In genomic region chr1:29639741-29640427, GRCh38 we compare ENCODE assay signal across 12 cellular contexts.
A peak's percentile ranks its signal among the peaks of the same experiment; 100 is the strongest.
DNase-seq lines count a peak whose midpoint lies in the region; ATAC-seq and TF ChIP-seq lines count a peak whose summit lies in the region.
"Had no signal": no experiment of that assay in that cellular context is flagged by ENCODE, and none has a peak within 500 bp of the region (broad histone marks: within the 10 kb centered on the region; RNA-seq: fewer than 3 reads in every experiment).

No MANE protein-coding gene starts in this region.

- H4K8ac ChIP-seq in mesenchymal stem cell (ENCODE audit: low read length), result no peak overlapping the region

- no peak overlapping the region for H3K23ac ChIP-seq in mesenchymal stem cell (ENCODE audit: low read length in 2 of 2)

- no peak overlapping the region for H3K18ac ChIP-seq in mesenchymal stem cell (ENCODE audit: low read depth in 1 of 2, low read length in 2 of 2)

- H2BK5ac ChIP-seq in mesenchymal stem cell (ENCODE audit: low read depth, low read length, poor library complexity, severe bottlenecking), result peak overlapping the region; percentile 0

- H3K4me1 ChIP-seq in mesenchymal stem cell (ENCODE audit: control insufficient read depth, insufficient read depth, low read depth, low read length), result peaks cover 13% of the 10 kb centered on the region
- H3K4me1 ChIP-seq: adrenal gland had no signal

- H3K9ac ChIP-seq in mesenchymal stem cell (ENCODE audit: low read length), result no peak overlapping the region

- H2AK5ac ChIP-seq in mesenchymal stem cell (ENCODE audit: low read length, severe bottlenecking), result peak overlapping the region; percentile 66

- H3K9me3 ChIP-seq in mesenchymal stem cell (ENCODE audit: control insufficient read depth, low read length), result no peaks in the 10 kb centered on the region
- H3K9me3 ChIP-seq: adrenal gland had no signal

- H2AFZ ChIP-seq in mesenchymal stem cell (ENCODE audit: low read depth, low read length), result no peak overlapping the region

- H3K4ac ChIP-seq in mesenchymal stem cell (ENCODE audit: low read depth in 1 of 2, low read length in 2 of 2), result no peak overlapping the region

- no peak overlapping the region for H2BK12ac ChIP-seq in mesenchymal stem cell (ENCODE audit: low read length in 2 of 2)

- H3K27ac ChIP-seq in mesenchymal stem cell (ENCODE audit: low read length, poor library complexity, severe bottlenecking), result peak overlapping the region; percentile 78
- H3K27ac ChIP-seq: adrenal gland, skin epidermis had no signal

- in situ Hi-C loops in astrocyte of the spinal cord (cut with HindIII; ENCODE audit: low sequenced_read_pairs), result no loop called here

- no peaks in the 10 kb centered on the region for H3K36me3 ChIP-seq in mesenchymal stem cell (ENCODE audit: control insufficient read depth in 1 of 2, insufficient read depth in 2 of 2, low read depth in 1 of 2, low read length in 2 of 2)
- H3K36me3 ChIP-seq: adrenal gland had no signal

- no peak overlapping the region for H2BK120ac ChIP-seq in mesenchymal stem cell (ENCODE audit: low read depth, low read length)

- DNase-seq in AG08396 (ENCODE audit: low spot score), result peak; percentile 70
- DNase-seq in HFF-Myc (ENCODE audit: extremely low read depth, low read depth), result peak; percentile 10
- peak; percentile 87 for DNase-seq in astrocyte of the spinal cord (ENCODE audit: low read depth, low spot score)
- peak; percentile 2 for DNase-seq in mesenchymal stem cell
- no peak for DNase-seq in NCI-H446 treated with DMSO at 0.1 percent for 48 hours (lab: John Stamatoyannopoulos, UW)
- DNase-seq in stimulated activated CD4-positive, alpha-beta T cell treated with anti-CD3 and anti-CD28 coated beads, Interleukin-4, amount 100 ng/mL, for 4 hours, result no peak
- no peak for DNase-seq in NCI-H1694 (lab: John Stamatoyannopoulos, UW)
- DNase-seq: activated CD4-positive, CD25-positive, alpha-beta regulatory T cell treated with anti-CD3 and anti-CD28 coated beads, Interleukin-2, amount 50 U/mL, for 72 hours; COR-L47 had no signal

- H3K4me3 ChIP-seq in HFF-Myc (replicated peaks; ENCODE audit: low read depth, low read length) (no peak overlapping the region), astrocyte of the spinal cord (ENCODE audit: low read depth, low read length) (no peak overlapping the region), mesenchymal stem cell (ENCODE audit: insufficient read depth in 1 of 2, low read depth in 1 of 2, low read length in 2 of 2) (no peak overlapping the region)
- H3K4me3 ChIP-seq: adrenal gland, skin epidermis had no signal

- no peak overlapping the region for H2BK15ac ChIP-seq in mesenchymal stem cell (ENCODE audit: low read depth, poor library complexity, severe bottlenecking)

- 85% methylated on average over 14 of the region's 15 CpGs for WGBS in mesenchymal stem cell

- H3K14ac ChIP-seq in mesenchymal stem cell (ENCODE audit: low read length in 2 of 2), result no peak overlapping the region

- ATAC-seq in HG02884 (IDR thresholded peaks at IDR 0.05; ENCODE audit: unreplicated experiment), result no peak

- TF ChIP-seq CTCF in HFF-Myc (IDR thresholded peaks at IDR 0.05; ENCODE audit: low read depth, low read length, missing control alignments), result no peak
- no peak for TF ChIP-seq CTCF in astrocyte of the spinal cord (IDR thresholded peaks at IDR 0.05; ENCODE audit: low read depth, low read length)

- H3K4me2 ChIP-seq in mesenchymal stem cell (ENCODE audit: low read length, poor library complexity, severe bottlenecking), result no peak overlapping the region

- H3K79me1 ChIP-seq in mesenchymal stem cell (replicated peaks; ENCODE audit: low read length, poor library complexity, severe bottlenecking), result no peaks in the 10 kb centered on the region

- no peak overlapping the region for H4K91ac ChIP-seq in mesenchymal stem cell (ENCODE audit: low read length)

- peaks cover 0 to 27% of the 10 kb centered on the region in 2 experiments for H3K27me3 ChIP-seq in mesenchymal stem cell (ENCODE audit: control insufficient read depth in 1 of 2, insufficient read depth in 1 of 2, low read length in 2 of 2)
- H3K27me3 ChIP-seq: adrenal gland had no signal

Comparison
In these comparisons a context has a peak if more than half of its experiments do, and no peak if none do; other contexts are left out.
1. DNase-seq: peak in AG08396 (single experiment), HFF-Myc (single experiment), astrocyte of the spinal cord (single experiment) and mesenchymal stem cell (single experiment); none in NCI-H446 treated with DMSO at 0.1 percent for 48 hours (single experiment), stimulated activated CD4-positive, alpha-beta T cell treated with anti-CD3 and anti-CD28 coated beads, Interleukin-4, amount 100 ng/mL, for 4 hours (0 of 2) and NCI-H1694 (single experiment).